8 cellular contexts compared by ENCODE assay signal in genomic region chr19:55087542-55087935, GRCh38. TPM values are rescaled to one million over a fixed set of nuclear protein-coding genes. Genes with fewer than 3 reads are reported as not detected.
DNase-seq lines count a peak whose midpoint lies in the region; ATAC-seq and TF ChIP-seq lines count a peak whose summit lies in the region.

No MANE protein-coding gene starts in this region.

- no peak for TF ChIP-seq EP300 in gastroesophageal sphincter (IDR thresholded peaks at IDR 0.05)
- no peak for TF ChIP-seq EP300 in ovary (IDR thresholded peaks at IDR 0.05)

- H3K4me3 ChIP-seq in gastroesophageal sphincter (peak overlapping the region; percentile 2 to 53), ovary (peak overlapping the region; percentile 29)

- TF ChIP-seq POLR2A in gastroesophageal sphincter (IDR thresholded peaks at IDR 0.05) (no peak), ovary (IDR thresholded peaks at IDR 0.05) (no peak)

- TF ChIP-seq CTCF in gastroesophageal sphincter (IDR thresholded peaks at IDR 0.05) (no peak), ovary (IDR thresholded peaks at IDR 0.05) (no peak)

- WGBS in gastroesophageal sphincter (ENCODE audit: low coverage in 1 of 2), 2 donors = 19 to 33% methylated on average over 3 to 6 of the region's 18 CpGs
- WGBS in ovary, 3 donors = 12 to 18% (median 15%) methylated on average over 18 of the region's 18 CpGs

- H3K36me3 ChIP-seq in gastroesophageal sphincter (peaks cover 0 to 32% of the 10 kb centered on the region in 2 donors), ovary (no peaks in the 10 kb centered on the region)

- H3K9me3 ChIP-seq in T-helper 17 cell (ENCODE audit: control insufficient read depth, low read length, poor library complexity, severe bottlenecking) (no peaks in the 10 kb centered on the region), gastroesophageal sphincter (no peaks in the 10 kb centered on the region), ovary (peaks cover 0 to under 1% of the 10 kb centered on the region in 2 donors)

- H3K27me3 Mint-ChIP-seq in T-helper 17 cell = peaks cover 41% of the 10 kb centered on the region

- H3K27me3 ChIP-seq in gastroesophageal sphincter (peaks cover 43% of the 10 kb centered on the region), ovary (peaks cover 4% of the 10 kb centered on the region)

- intact Hi-C loops in ovary (cut with DNase I) = no loop called here

- peaks cover 28% of the 10 kb centered on the region for H3K4me1 Mint-ChIP-seq in T-helper 17 cell

- H3K4me3 Mint-ChIP-seq in T-helper 17 cell = peak overlapping the region; percentile 86

- H3K27ac Mint-ChIP-seq in T-helper 17 cell = no peak overlapping the region

- peaks cover 19% of the 10 kb centered on the region for H3K36me3 Mint-ChIP-seq in T-helper 17 cell (ENCODE audit: low read depth)

- peaks cover 0 to 43% (median 19%) of the 10 kb centered on the region in 3 donors for H3K4me1 ChIP-seq in gastroesophageal sphincter
- peaks cover 7% of the 10 kb centered on the region for H3K4me1 ChIP-seq in ovary (ENCODE audit: insufficient read depth)

- peak overlapping the region in 3 of 4 donors; percentile 51 to 65 (median 60) for H3K27ac ChIP-seq in gastroesophageal sphincter
- H3K27ac ChIP-seq in ovary = no peak overlapping the region

- ATAC-seq in T-helper 17 cell (no peak), gastroesophageal sphincter (peak; percentile 5)

- DNase-seq in CD1c-positive myeloid dendritic cell (ENCODE audit: extremely low spot score) (peak; percentile 64), T-helper 17 cell (no peak), ovary (no peak), midbrain (lab: John Stamatoyannopoulos, UW) (no peak), H4 (ENCODE audit: low spot score) (no peak), medulla oblongata (ENCODE audit: extremely low spot score) (no peak), putamen (ENCODE audit: low spot score) (no peak)

RNA-seq across cellular contexts. Expression of gene EPS8L1, which starts 11.9 kb away (rescaled TPM):
- total RNA-seq in T-helper 17 cell (1 to 10 TPM; 1.8 to 3.3 TPM), gastroesophageal sphincter (10 to 100 TPM in 1 of 4 donors, 1 to 10 TPM in 3; 2.2 to 10.5 (median 2.5) TPM), ovary (100 to 1,000 TPM in 1 of 7 donors, 10 to 100 TPM in 2, 1 to 10 TPM in 3, under 1 TPM in 1; 0.88 to 142 (median 9.5) TPM)
- 1 to 10 TPM in 1 of 2 donors, under 1 TPM in 1; 0.87 to 2.8 TPM for polyA plus RNA-seq in ovary
- total RNA-seq in H4 (2014; rRNA removed; shearing (Covaris generic)) = 2.2 and 4.3 TPM in 2 replicates

RNA-seq across cellular contexts. Expression of gene RDH13, which starts 24.6 kb away (rescaled TPM):
- total RNA-seq in T-helper 17 cell (10 to 100 TPM; 11.3 to 12.9 TPM), gastroesophageal sphincter (10 to 100 TPM in 3 of 4 donors, 1 to 10 TPM in 1; 10.0 to 15.6 (median 13.9) TPM), ovary (10 to 100 TPM in 6 of 7 donors, 1 to 10 TPM in 1; 7.8 to 17.3 (median 12.0) TPM)
- polyA plus RNA-seq in ovary = 10 to 100 TPM in 1 of 2 donors, 1 to 10 TPM in 1; 8.3 to 10.1 TPM
- 18.1 and 43.0 TPM in 2 replicates for total RNA-seq in H4 (2014; rRNA removed; shearing (Covaris generic))

RNA-seq across cellular contexts. Expression of gene PPP1R12C, which starts 29.9 kb away (rescaled TPM):
- total RNA-seq in T-helper 17 cell = 100 to 1,000 TPM; 133 to 173 TPM
- 100 to 1,000 TPM; 268 to 479 (median 276) TPM for total RNA-seq in gastroesophageal sphincter
- total RNA-seq in ovary = 100 to 1,000 TPM in 4 of 7 donors, 10 to 100 TPM in 3; 45.4 to 152 (median 110) TPM
- polyA plus RNA-seq in ovary = 100 to 1,000 TPM in 1 of 2 donors, 10 to 100 TPM in 1; 21.4 to 118 TPM
- total RNA-seq in H4 (2014; rRNA removed; shearing (Covaris generic)) = 18.0 and 26.4 TPM in 2 replicates

RNA-seq across cellular contexts. Expression of gene GP6, which starts 49.5 kb away (rescaled TPM):
- total RNA-seq in T-helper 17 cell = 10 to 100 TPM in 1 of 2 donors, 1 to 10 TPM in 1; 1.8 to 22.1 TPM
- not detected for total RNA-seq in gastroesophageal sphincter
- 1 to 10 TPM in 1 of 7 donors, under 1 TPM in 5, not detected in 1; 0.35 to 1.6 (median 0.57) TPM for total RNA-seq in ovary
- polyA plus RNA-seq in ovary = under 1 TPM; 0.16 to 0.20 TPM
- total RNA-seq in H4 (2014; rRNA removed; shearing (Covaris generic)) = not detected in 2 replicates

Comparison
In these comparisons a context has a peak if more than half of its experiments do, and no peak if none do; other contexts are left out.
1. H3K27ac ChIP-seq: peak in gastroesophageal sphincter (3 of 4); none in ovary (0 of 2).